ENCODE assay signal across 2 cellular contexts in the genomic region with DNA sequence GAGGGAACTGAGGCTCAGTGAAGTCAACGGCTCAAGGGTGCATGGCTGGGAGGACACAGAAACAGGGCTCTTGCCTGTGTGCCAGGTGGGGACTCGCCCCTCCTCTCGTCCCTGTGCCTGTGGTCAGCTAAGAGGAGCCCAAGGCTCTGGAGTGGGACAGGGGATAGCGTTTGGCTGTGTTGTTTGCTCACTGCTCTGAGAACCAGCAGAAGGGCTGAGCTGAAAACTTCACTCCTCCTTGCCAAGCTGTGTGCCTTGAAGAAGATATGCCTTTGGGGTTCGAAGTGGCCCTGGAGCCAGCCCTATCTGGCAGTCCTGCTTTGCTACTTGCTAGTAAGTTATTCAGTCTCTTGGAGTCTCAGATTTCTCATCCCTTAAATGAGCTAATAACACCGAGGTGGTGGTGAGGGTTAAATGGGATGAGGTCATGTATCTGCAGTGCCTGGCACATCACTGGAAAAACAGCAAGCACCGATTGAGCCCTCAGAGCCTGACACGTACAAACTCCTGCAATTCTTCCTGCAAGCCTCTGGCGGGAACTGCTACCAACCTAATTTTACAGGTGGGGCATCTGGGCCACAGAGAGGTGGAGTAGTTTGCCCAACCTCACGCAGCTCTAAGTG.
TF ChIP-seq lines count a peak whose summit lies in the region.

No MANE protein-coding gene starts in this region.

TF ChIP-seq in SK-N-SH treated with all-trans-retinoic acid at 6 μM for 48 hours, 23 proteins besides CTCF, POLR2A, EP300 and RAD21 (continued from another document):
- TF ChIP-seq, protein P1, sequence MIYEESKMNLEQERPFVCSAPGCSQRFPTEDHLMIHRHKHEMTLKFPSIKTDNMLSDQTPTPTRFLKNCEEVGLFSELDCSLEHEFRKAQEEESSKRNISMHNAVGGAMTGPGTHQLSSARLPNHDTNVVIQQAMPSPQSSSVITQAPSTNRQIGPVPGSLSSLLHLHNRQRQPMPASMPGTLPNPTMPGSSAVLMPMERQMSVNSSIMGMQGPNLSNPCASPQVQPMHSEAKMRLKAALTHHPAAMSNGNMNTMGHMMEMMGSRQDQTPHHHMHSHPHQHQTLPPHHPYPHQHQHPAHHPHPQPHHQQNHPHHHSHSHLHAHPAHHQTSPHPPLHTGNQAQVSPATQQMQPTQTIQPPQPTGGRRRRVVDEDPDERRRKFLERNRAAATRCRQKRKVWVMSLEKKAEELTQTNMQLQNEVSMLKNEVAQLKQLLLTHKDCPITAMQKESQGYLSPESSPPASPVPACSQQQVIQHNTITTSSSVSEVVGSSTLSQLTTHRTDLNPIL (CRISPR knock-in tag; IDR thresholded peaks at IDR 0.05; ENCODE audit: low read depth) = no peak

TF ChIP-seq in SK-N-SH, 30 proteins besides CTCF, POLR2A, EP300 and RAD21 (continued from another document):
- TF ChIP-seq, protein P2, sequence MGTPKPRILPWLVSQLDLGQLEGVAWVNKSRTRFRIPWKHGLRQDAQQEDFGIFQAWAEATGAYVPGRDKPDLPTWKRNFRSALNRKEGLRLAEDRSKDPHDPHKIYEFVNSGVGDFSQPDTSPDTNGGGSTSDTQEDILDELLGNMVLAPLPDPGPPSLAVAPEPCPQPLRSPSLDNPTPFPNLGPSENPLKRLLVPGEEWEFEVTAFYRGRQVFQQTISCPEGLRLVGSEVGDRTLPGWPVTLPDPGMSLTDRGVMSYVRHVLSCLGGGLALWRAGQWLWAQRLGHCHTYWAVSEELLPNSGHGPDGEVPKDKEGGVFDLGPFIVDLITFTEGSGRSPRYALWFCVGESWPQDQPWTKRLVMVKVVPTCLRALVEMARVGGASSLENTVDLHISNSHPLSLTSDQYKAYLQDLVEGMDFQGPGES (IDR thresholded peaks at IDR 0.05; ENCODE audit: low read depth, low read length) = no peak
- TF ChIP-seq GATA2 (CRISPR knock-in tag; IDR thresholded peaks at IDR 0.05) (no peak), FOSL2 (IDR thresholded peaks at IDR 0.05; ENCODE audit: borderline replicate concordance, low read depth) (no peak), POLR2AphosphoS5 (IDR thresholded peaks at IDR 0.05; ENCODE audit: low read depth, low read length) (no peak), TCF12 (IDR thresholded peaks at IDR 0.05) (no peak; the same call in 1 of the 2 replicates), NFIC (IDR thresholded peaks at IDR 0.05; ENCODE audit: borderline replicate concordance) (no peak), JUND (IDR thresholded peaks at IDR 0.05) (no peak), TEAD4 (IDR thresholded peaks at IDR 0.05; ENCODE audit: borderline replicate concordance, insufficient read depth) (no peak), RCOR1 (IDR thresholded peaks at IDR 0.05; ENCODE audit: low read length) (no peak), MEF2A (IDR thresholded peaks at IDR 0.05; ENCODE audit: borderline replicate concordance, low read depth) (no peak)
- TF ChIP-seq, protein P3, sequence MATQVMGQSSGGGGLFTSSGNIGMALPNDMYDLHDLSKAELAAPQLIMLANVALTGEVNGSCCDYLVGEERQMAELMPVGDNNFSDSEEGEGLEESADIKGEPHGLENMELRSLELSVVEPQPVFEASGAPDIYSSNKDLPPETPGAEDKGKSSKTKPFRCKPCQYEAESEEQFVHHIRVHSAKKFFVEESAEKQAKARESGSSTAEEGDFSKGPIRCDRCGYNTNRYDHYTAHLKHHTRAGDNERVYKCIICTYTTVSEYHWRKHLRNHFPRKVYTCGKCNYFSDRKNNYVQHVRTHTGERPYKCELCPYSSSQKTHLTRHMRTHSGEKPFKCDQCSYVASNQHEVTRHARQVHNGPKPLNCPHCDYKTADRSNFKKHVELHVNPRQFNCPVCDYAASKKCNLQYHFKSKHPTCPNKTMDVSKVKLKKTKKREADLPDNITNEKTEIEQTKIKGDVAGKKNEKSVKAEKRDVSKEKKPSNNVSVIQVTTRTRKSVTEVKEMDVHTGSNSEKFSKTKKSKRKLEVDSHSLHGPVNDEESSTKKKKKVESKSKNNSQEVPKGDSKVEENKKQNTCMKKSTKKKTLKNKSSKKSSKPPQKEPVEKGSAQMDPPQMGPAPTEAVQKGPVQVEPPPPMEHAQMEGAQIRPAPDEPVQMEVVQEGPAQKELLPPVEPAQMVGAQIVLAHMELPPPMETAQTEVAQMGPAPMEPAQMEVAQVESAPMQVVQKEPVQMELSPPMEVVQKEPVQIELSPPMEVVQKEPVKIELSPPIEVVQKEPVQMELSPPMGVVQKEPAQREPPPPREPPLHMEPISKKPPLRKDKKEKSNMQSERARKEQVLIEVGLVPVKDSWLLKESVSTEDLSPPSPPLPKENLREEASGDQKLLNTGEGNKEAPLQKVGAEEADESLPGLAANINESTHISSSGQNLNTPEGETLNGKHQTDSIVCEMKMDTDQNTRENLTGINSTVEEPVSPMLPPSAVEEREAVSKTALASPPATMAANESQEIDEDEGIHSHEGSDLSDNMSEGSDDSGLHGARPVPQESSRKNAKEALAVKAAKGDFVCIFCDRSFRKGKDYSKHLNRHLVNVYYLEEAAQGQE (IDR thresholded peaks at IDR 0.05; ENCODE audit: low read depth, low read length) = no peak
